Comparison of ENCODE assay signal across 19 cellular contexts in the genomic region with DNA sequence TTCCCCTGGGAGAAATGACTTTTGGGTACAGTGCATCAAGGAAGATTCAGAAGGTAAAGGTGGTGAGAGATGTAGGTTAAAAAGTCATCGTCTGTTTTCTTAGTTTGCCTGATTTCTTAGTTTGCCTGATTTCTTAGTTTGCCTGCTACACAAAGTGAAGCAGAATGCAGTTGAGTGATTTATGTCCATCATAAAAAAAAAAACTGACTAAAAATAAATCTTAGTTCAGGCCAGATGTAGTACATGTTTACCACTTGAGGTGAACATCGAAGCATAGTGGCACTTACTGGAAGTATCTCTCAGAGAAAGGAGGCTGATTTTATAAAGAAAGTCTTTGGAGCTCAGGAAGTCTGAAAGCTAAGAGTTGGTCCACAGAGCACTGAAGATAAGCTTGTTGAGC.
"Had no signal": no experiment of that assay in that cellular context is flagged by ENCODE, and none has a peak within 500 bp of the region (broad histone marks: within the 10 kb centered on the region; RNA-seq: fewer than 3 reads in every experiment).

No MANE protein-coding gene starts in this region.

- H3K27ac ChIP-seq: adrenal gland, pancreas, tibial nerve, vagina had no signal

- H3K9me3 Mint-ChIP-seq: stimulated activated memory B cell treated with anti-CD40 and anti-IgM and Interleukin-4, amounts not matched to agents 10 μg/mL and 1 μg/mL and 100 μg/mL, for 72 hours had no signal

- H3K4me3 ChIP-seq: adrenal gland, pancreas, tibial nerve, vagina had no signal

- H3K4me3 Mint-ChIP-seq: stimulated activated memory B cell treated with anti-CD40 and anti-IgM and Interleukin-4, amounts not matched to agents 10 μg/mL and 1 μg/mL and 100 μg/mL, for 72 hours had no signal

- H3K27me3 Mint-ChIP-seq: stimulated activated memory B cell treated with anti-CD40 and anti-IgM and Interleukin-4, amounts not matched to agents 10 μg/mL and 1 μg/mL and 100 μg/mL, for 72 hours had no signal

- FAIRE-seq: colon, endometrium, keratinocyte, pancreas had no signal

- DNase-seq: activated CD4-positive, alpha-beta T cell treated with anti-CD3 and anti-CD28 coated beads for 1 hour; activated CD4-positive, alpha-beta T cell treated with anti-CD3 and anti-CD28 coated beads, Interleukin-2, amount 50 U/mL, for 4 hours; activated naive CD4-positive, alpha-beta T cell treated with Interleukin-2 at 50 U/mL for 16 hours; activated T-cell treated with anti-CD3 and anti-CD28 coated beads for 4 hours; adrenal gland; hippocampal formation; midbrain; pancreas; retina; stimulated activated CD4-positive, alpha-beta T cell treated with anti-CD3 and anti-CD28 coated beads, Interleukin-2, amount 100 ng/mL, for 48 hours; T1000 had no signal

- H3K9me3 ChIP-seq: adrenal gland, pancreas, tibial nerve, vagina had no signal

- ATAC-seq: esophagus mucosa; left lobe of liver; stimulated activated memory B cell treated with anti-CD40 and anti-IgM and Interleukin-4, amounts not matched to agents 10 μg/mL and 1 μg/mL and 100 μg/mL, for 72 hours had no signal

- H3K27me3 ChIP-seq: adrenal gland, pancreas, tibial nerve, vagina had no signal

- H3K36me3 ChIP-seq: adrenal gland, pancreas, tibial nerve, vagina had no signal

- H3K27ac Mint-ChIP-seq: stimulated activated memory B cell treated with anti-CD40 and anti-IgM and Interleukin-4, amounts not matched to agents 10 μg/mL and 1 μg/mL and 100 μg/mL, for 72 hours had no signal
